In genomic region chr4:5710962-5711478, GRCh38 we compare ENCODE assay signal across 8 cellular contexts. TPM values are rescaled to one million over a fixed set of nuclear protein-coding genes. Genes with fewer than 3 reads are reported as not detected.
DNase-seq lines count a peak whose midpoint lies in the region; ATAC-seq and TF ChIP-seq lines count a peak whose summit lies in the region.

Gene EVC, plus strand, starts transcription at chr4:5711201. Its CDS starts 180 bp downstream, at chr4:5711381.

- H2AFZ ChIP-seq in OCI-LY7 (ENCODE audit: low read length): no peak within 1 kb of the TSS

- ATAC-seq in CD4-positive, CD25-positive, alpha-beta regulatory T cell (ENCODE audit: low read depth in 2 of 2): peak; percentile 27 to 39
- ATAC-seq in RWPE2 (ENCODE audit: low read depth) (peak; percentile 77), HG02970 (IDR thresholded peaks at IDR 0.05; ENCODE audit: low FRiP score, unreplicated experiment) (no peak)
- ATAC-seq in central memory CD8-positive, alpha-beta T cell (replicated peaks; ENCODE audit: extremely low read depth, poor library complexity, severe bottlenecking): peak; percentile 59

- CTCF ChIA-PET in HEK293 (lab: Yijun Ruan, JAX) (no interaction called here), OCI-LY7 (lab: Charles Lee; ENCODE audit: unreplicated experiment) (no interaction called here)

- H3K9me3 Mint-ChIP-seq in CD4-positive, CD25-positive, alpha-beta regulatory T cell: peaks cover 0 to 14% (median 7%) of the 10 kb centered on the region in 7 donors
- H3K9me3 Mint-ChIP-seq in central memory CD8-positive, alpha-beta T cell: peaks cover 5% of the 10 kb centered on the region
- H3K9me3 Mint-ChIP-seq in immature natural killer cell: peaks cover 7 to 9% (median 7%) of the 10 kb centered on the region in 6 donors

- H3K27me3 Mint-ChIP-seq in CD4-positive, CD25-positive, alpha-beta regulatory T cell: peaks cover 38% of the 10 kb centered on the region
- H3K27me3 Mint-ChIP-seq in central memory CD8-positive, alpha-beta T cell: peaks cover 45% of the 10 kb centered on the region
- peaks cover 9 to 33% (median 16%) of the 10 kb centered on the region in 3 donors for H3K27me3 Mint-ChIP-seq in immature natural killer cell (ENCODE audit: low read depth in 3 of 3)

- intact Hi-C loops in OCI-LY7 (cut with micrococcal nuclease; ENCODE audit: unreplicated experiment): no loop called here

- H3K9ac ChIP-seq in skeletal muscle satellite cell (ENCODE audit: low read depth, low read length): peak within 1 kb of the TSS; percentile 88

- TF ChIP-seq CTCF in HEK293 (tag by site-specific recombination; IDR thresholded peaks at IDR 0.05) (no peak), RWPE2 (IDR thresholded peaks at IDR 0.05; ENCODE audit: poor library complexity, severe bottlenecking) (no peak), OCI-LY7 (conservative IDR thresholded peaks at IDR 0.05; ENCODE audit: low read length) (no peak)

- H3K4me1 ChIP-seq in CD4-positive, CD25-positive, alpha-beta regulatory T cell (ENCODE audit: control insufficient read depth, insufficient read depth, low read length, poor library complexity, severe bottlenecking): peaks cover 4% of the 10 kb centered on the region
- H3K4me1 ChIP-seq in HEK293 (ENCODE audit: control insufficient read depth, insufficient read depth, low read length) (no peaks in the 10 kb centered on the region), RWPE2 (ENCODE audit: insufficient read depth, poor library complexity, severe bottlenecking) (peaks cover 18% of the 10 kb centered on the region), skeletal muscle satellite cell (ENCODE audit: control insufficient read depth, insufficient read depth, low read length) (peaks cover 56% of the 10 kb centered on the region), OCI-LY7 (ENCODE audit: insufficient read depth, low read length, poor library complexity, severe bottlenecking) (no peaks in the 10 kb centered on the region)

- H3K79me2 ChIP-seq in OCI-LY7 (ENCODE audit: insufficient read depth, low read depth, low read length): no peaks in the 10 kb centered on the region

- peaks cover 0 to 2% of the 10 kb centered on the region in 2 experiments for H3K9me3 ChIP-seq in CD4-positive, CD25-positive, alpha-beta regulatory T cell (ENCODE audit: control insufficient read depth in 2 of 2, low read length in 2 of 2)
- H3K9me3 ChIP-seq in HEK293 (ENCODE audit: control insufficient read depth, insufficient read depth, low read depth, low read length) (no peaks in the 10 kb centered on the region), RWPE2 (ENCODE audit: severe bottlenecking) (peaks cover 3% of the 10 kb centered on the region), skeletal muscle satellite cell (replicated peaks; ENCODE audit: low read length) (peaks cover 5% of the 10 kb centered on the region), OCI-LY7 (ENCODE audit: low read length) (no peaks in the 10 kb centered on the region)

- H3K27ac Mint-ChIP-seq in CD4-positive, CD25-positive, alpha-beta regulatory T cell: no peak within 1 kb of the TSS
- H3K27ac Mint-ChIP-seq in central memory CD8-positive, alpha-beta T cell (ENCODE audit: low read depth): peak within 1 kb of the TSS; percentile 12
- H3K27ac Mint-ChIP-seq in immature natural killer cell: no peak within 1 kb of the TSS

- H3K4me2 ChIP-seq in skeletal muscle satellite cell (ENCODE audit: low read length) (peak within 1 kb of the TSS; percentile 97), OCI-LY7 (ENCODE audit: low read length) (no peak within 1 kb of the TSS; the same call in 1 of the 2 replicates)

- H3K36me3 ChIP-seq in CD4-positive, CD25-positive, alpha-beta regulatory T cell (ENCODE audit: control insufficient read depth, insufficient read depth, low read length): no peaks in the 10 kb centered on the region
- H3K36me3 ChIP-seq in HEK293 (ENCODE audit: control insufficient read depth in 2 of 2, insufficient read depth in 1 of 2, low read length in 2 of 2) (peaks cover 0 to 2% of the 10 kb centered on the region in 2 experiments; a peak in 1 of 3 replicates), RWPE2 (ENCODE audit: low read depth) (peaks cover 14% of the 10 kb centered on the region), skeletal muscle satellite cell (ENCODE audit: insufficient read depth, low read length) (peaks cover 18% of the 10 kb centered on the region), OCI-LY7 (ENCODE audit: insufficient read depth, low read length) (no peaks in the 10 kb centered on the region)

- no peaks in the 10 kb centered on the region for H3K9me2 ChIP-seq in OCI-LY7 (ENCODE audit: insufficient read depth, low read length)

- POLR2A ChIA-PET in HEK293 (lab: Yijun Ruan, JAX): no interaction called here
- POLR2A ChIA-PET in OCI-LY7 (lab: Charles Lee): no interaction called here

- H3K27ac ChIP-seq in CD4-positive, CD25-positive, alpha-beta regulatory T cell (ENCODE audit: insufficient read depth, low read length, poor library complexity, severe bottlenecking): no peak within 1 kb of the TSS
- H3K27ac ChIP-seq in HEK293 (ENCODE audit: extremely low read depth, low read depth, low read length): peak within 1 kb of the TSS; percentile 71; the same call in 1 of the 2 replicates
- peak within 1 kb of the TSS; percentile 62 for H3K27ac ChIP-seq in RWPE2 (ENCODE audit: poor library complexity, severe bottlenecking)
- no peak within 1 kb of the TSS for H3K27ac ChIP-seq in OCI-LY7 (ENCODE audit: low read depth, low read length, poor library complexity, severe bottlenecking)

- H4K20me1 ChIP-seq in OCI-LY7 (ENCODE audit: insufficient read depth, low read length): no peaks in the 10 kb centered on the region

- H3K4me3 ChIP-seq in CD4-positive, CD25-positive, alpha-beta regulatory T cell (ENCODE audit: low read depth, low read length): no peak within 1 kb of the TSS
- peak within 1 kb of the TSS; percentile 42 for H3K4me3 ChIP-seq in HEK293 (ENCODE audit: low read depth, low read length)
- H3K4me3 ChIP-seq in RWPE2 (ENCODE audit: severe bottlenecking): peak within 1 kb of the TSS; percentile 62
- peak within 1 kb of the TSS; percentile 85 for H3K4me3 ChIP-seq in skeletal muscle satellite cell (ENCODE audit: low read length)
- H3K4me3 ChIP-seq in OCI-LY7 (ENCODE audit: low read depth, low read length, poor library complexity, severe bottlenecking): no peak within 1 kb of the TSS

- H3K4me1 Mint-ChIP-seq in CD4-positive, CD25-positive, alpha-beta regulatory T cell: peaks cover 0 to 26% (median 13%) of the 10 kb centered on the region in 4 donors
- H3K4me1 Mint-ChIP-seq in central memory CD8-positive, alpha-beta T cell: peaks cover 33% of the 10 kb centered on the region
- peaks cover 0 to 2% of the 10 kb centered on the region in 2 donors for H3K4me1 Mint-ChIP-seq in immature natural killer cell

- peaks cover 12% of the 10 kb centered on the region for H3K27me3 ChIP-seq in CD4-positive, CD25-positive, alpha-beta regulatory T cell (ENCODE audit: control insufficient read depth, insufficient read depth, low read length)
- no peaks in the 10 kb centered on the region for H3K27me3 ChIP-seq in RWPE2 (ENCODE audit: insufficient read depth, poor library complexity, severe bottlenecking)
- no peaks in the 10 kb centered on the region for H3K27me3 ChIP-seq in skeletal muscle satellite cell (ENCODE audit: control insufficient read depth, insufficient read depth, low read length)

- peaks cover 4% of the 10 kb centered on the region for H3K36me3 Mint-ChIP-seq in CD4-positive, CD25-positive, alpha-beta regulatory T cell
- peaks cover 2% of the 10 kb centered on the region for H3K36me3 Mint-ChIP-seq in central memory CD8-positive, alpha-beta T cell (ENCODE audit: insufficient read depth)
- peaks cover 0 to 3% (median 0%) of the 10 kb centered on the region in 3 donors for H3K36me3 Mint-ChIP-seq in immature natural killer cell

- peak within 1 kb of the TSS; percentile 76 to 96 (median 84) for H3K4me3 Mint-ChIP-seq in CD4-positive, CD25-positive, alpha-beta regulatory T cell
- H3K4me3 Mint-ChIP-seq in central memory CD8-positive, alpha-beta T cell: peak within 1 kb of the TSS; percentile 80
- peak within 1 kb of the TSS in 4 of 5 donors; percentile 34 to 67 (median 54) for H3K4me3 Mint-ChIP-seq in immature natural killer cell

- BruUV-seq in OCI-LY7 (replicated peaks; lab: Mats Ljungman, UMichigan): no TSS peak

- DNase-seq in CD4-positive, CD25-positive, alpha-beta regulatory T cell: no peak
- peak; percentile 84 for DNase-seq in RWPE2 (ENCODE audit: low spot score)
- no peak for DNase-seq in central memory CD8-positive, alpha-beta T cell (ENCODE audit: low spot score in 2 of 2)
- DNase-seq in immature natural killer cell: no peak
- no peak for DNase-seq in OCI-LY7 (ENCODE audit: low spot score)

TF ChIP-seq in HEK293, 187 proteins besides CTCF, POLR2A, EP300 and RAD21 (continues in another document):
- TF ChIP-seq REST (tag by site-specific recombination; IDR thresholded peaks at IDR 0.05): no peak

RNA-seq across cellular contexts. Expression of gene EVC, which starts in this region (rescaled TPM):
- 4.6 TPM for total RNA-seq in CD4-positive, CD25-positive, alpha-beta regulatory T cell
- under 1 TPM in 1 of 4 donors, not detected in 3; 0.02 TPM for polyA plus RNA-seq in CD4-positive, CD25-positive, alpha-beta regulatory T cell
- not detected for polyA plus RNA-seq in immature natural killer cell
- 31.7 and 53.0 TPM in 2 replicates for total RNA-seq in skeletal muscle satellite cell (2012; rRNA removed)
- total RNA-seq in OCI-LY7 (2014; rRNA removed; shearing (Covaris generic)): not detected in 2 replicates
- total RNA-seq in OCI-LY7 (2022): not detected in 2 replicates

Comparison
In these comparisons a context has a peak if more than half of its experiments do, and no peak if none do; other contexts are left out.
1. H3K27ac ChIP-seq: peak in HEK293 (single experiment) and RWPE2 (single experiment); none in CD4-positive, CD25-positive, alpha-beta regulatory T cell (single experiment) and OCI-LY7 (single experiment).
2. H3K4me3 ChIP-seq: peak in HEK293 (single experiment), RWPE2 (single experiment) and skeletal muscle satellite cell (single experiment); none in CD4-positive, CD25-positive, alpha-beta regulatory T cell (single experiment) and OCI-LY7 (single experiment).
3. Peak in every context shown above with its lines, with median percentiles within 50 percentile points of each other: H3K4me3 Mint-ChIP-seq.